In the genomic region with DNA sequence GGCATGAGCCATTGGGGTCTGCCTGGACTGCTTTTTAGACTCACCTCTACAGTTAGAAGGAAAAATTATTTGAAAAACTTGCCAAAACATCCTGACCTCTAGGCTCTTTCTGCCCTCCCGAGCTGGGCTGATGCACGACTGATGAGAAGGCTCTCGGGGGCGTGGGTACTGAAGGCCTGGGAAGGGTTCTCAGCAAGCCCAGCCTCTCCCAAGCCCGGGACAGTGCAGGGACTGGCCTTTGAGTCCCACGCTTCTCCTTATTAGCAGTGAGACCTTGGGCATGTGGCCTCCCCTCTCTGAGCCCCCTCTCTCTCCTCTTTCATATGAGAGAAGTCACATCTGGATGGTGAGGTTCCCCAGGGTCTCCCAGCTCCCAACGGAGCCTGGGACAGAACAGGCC, we compare ENCODE assay signal across 2 cellular contexts.
TF ChIP-seq lines count a peak whose summit lies in the region.

No MANE protein-coding gene starts in this region.

TF ChIP-seq in HepG2, 621 proteins besides CTCF, POLR2A, EP300 and RAD21 (continued from another document):
- no peak for TF ChIP-seq MLXIP (CRISPR knock-in tag; IDR thresholded peaks at IDR 0.05; ENCODE audit: borderline replicate concordance)
- no peak for TF ChIP-seq PTBP1 (IDR thresholded peaks at IDR 0.05; ENCODE audit: low read depth, low read length, poor library complexity, severe bottlenecking)
- no peak for TF ChIP-seq NCOA5 (CRISPR knock-in tag; IDR thresholded peaks at IDR 0.05)
- TF ChIP-seq, protein P1, sequence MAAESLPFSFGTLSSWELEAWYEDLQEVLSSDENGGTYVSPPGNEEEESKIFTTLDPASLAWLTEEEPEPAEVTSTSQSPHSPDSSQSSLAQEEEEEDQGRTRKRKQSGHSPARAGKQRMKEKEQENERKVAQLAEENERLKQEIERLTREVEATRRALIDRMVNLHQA (CRISPR knock-in tag; IDR thresholded peaks at IDR 0.05) = no peak
- no peak for TF ChIP-seq ZNF550 (CRISPR knock-in tag; IDR thresholded peaks at IDR 0.05; ENCODE audit: borderline replicate concordance)

TF ChIP-seq in WTC11, 78 proteins besides CTCF, POLR2A, EP300 and RAD21 (continued from another document):
- no peak for TF ChIP-seq PREB (CRISPR knock-in tag; IDR thresholded peaks at IDR 0.05; ENCODE audit: borderline replicate concordance)
- TF ChIP-seq MAX (CRISPR knock-in tag; IDR thresholded peaks at IDR 0.05) = no peak
- TF ChIP-seq USF1 (CRISPR knock-in tag; IDR thresholded peaks at IDR 0.05) = no peak
- no peak for TF ChIP-seq HMGA2 (CRISPR knock-in tag; IDR thresholded peaks at IDR 0.05)
- TF ChIP-seq ZNF512 (CRISPR knock-in tag; IDR thresholded peaks at IDR 0.05; ENCODE audit: borderline replicate concordance) = no peak
